In genomic region chr19:55599468-55600335, GRCh38 we compare ENCODE assay signal across 1 cellular context.
TF ChIP-seq lines count a peak whose summit lies in the region.

A gene with protein sequence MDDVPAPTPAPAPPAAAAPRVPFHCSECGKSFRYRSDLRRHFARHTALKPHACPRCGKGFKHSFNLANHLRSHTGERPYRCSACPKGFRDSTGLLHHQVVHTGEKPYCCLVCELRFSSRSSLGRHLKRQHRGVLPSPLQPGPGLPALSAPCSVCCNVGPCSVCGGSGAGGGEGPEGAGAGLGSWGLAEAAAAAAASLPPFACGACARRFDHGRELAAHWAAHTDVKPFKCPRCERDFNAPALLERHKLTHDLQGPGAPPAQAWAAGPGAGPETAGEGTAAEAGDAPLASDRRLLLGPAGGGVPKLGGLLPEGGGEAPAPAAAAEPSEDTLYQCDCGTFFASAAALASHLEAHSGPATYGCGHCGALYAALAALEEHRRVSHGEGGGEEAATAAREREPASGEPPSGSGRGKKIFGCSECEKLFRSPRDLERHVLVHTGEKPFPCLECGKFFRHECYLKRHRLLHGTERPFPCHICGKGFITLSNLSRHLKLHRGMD (minus strand): TSS chr19:55599517. CDS start chr19:55597865, 1,652 bp downstream.
A gene with protein sequence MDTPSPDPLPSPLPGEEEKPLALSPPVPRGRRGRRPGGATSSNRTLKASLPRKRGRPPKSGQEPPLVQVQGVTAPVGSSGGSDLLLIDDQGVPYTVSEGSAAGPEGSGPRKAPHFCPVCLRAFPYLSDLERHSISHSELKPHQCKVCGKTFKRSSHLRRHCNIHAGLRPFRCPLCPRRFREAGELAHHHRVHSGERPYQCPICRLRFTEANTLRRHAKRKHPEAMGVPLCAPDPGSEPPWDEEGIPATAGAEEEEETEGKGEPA (plus strand): TSS chr19:55600288. CDS start chr19:55602113, 1,825 bp downstream.

TF ChIP-seq in HepG2, 621 proteins besides CTCF, POLR2A, EP300 and RAD21 (continued from another document and continues in another):
- TF ChIP-seq ZNF614 (CRISPR knock-in tag; IDR thresholded peaks at IDR 0.05; ENCODE audit: borderline replicate concordance) (no peak; the same call in 1 of the 2 replicates), POGZ (CRISPR knock-in tag; IDR thresholded peaks at IDR 0.05) (peak; percentile 31; the same call in 1 of the 2 replicates), ZNF432 (CRISPR knock-in tag; IDR thresholded peaks at IDR 0.05; ENCODE audit: borderline replicate concordance) (no peak), ZNF441 (CRISPR knock-in tag; IDR thresholded peaks at IDR 0.05; ENCODE audit: borderline replicate concordance) (0 out of 2 replicates have a peak, but pooled peaks have one; percentile 11), ZMYM4 (CRISPR knock-in tag; IDR thresholded peaks at IDR 0.05) (peak; percentile 59; the same call in 1 of the 2 replicates), RCOR2 (CRISPR knock-in tag; IDR thresholded peaks at IDR 0.05) (no peak; the same call in 1 of the 2 replicates), MYPOP (CRISPR knock-in tag; IDR thresholded peaks at IDR 0.05) (peak; percentile 61; the same call in 1 of the 2 replicates), FOXC1 (CRISPR knock-in tag; IDR thresholded peaks at IDR 0.05; ENCODE audit: borderline replicate concordance) (no peak), TOE1 (CRISPR knock-in tag; IDR thresholded peaks at IDR 0.05) (no peak), XBP1 (CRISPR knock-in tag; IDR thresholded peaks at IDR 0.05) (no peak), FOXJ3 (CRISPR knock-in tag; IDR thresholded peaks at IDR 0.05; ENCODE audit: borderline replicate concordance) (0 out of 2 replicates have a peak, but pooled peaks have one; percentile 19), SOX13 (IDR thresholded peaks at IDR 0.05) (0 out of 2 replicates have a peak, but pooled peaks have one; percentile 22), SOX13 (CRISPR knock-in tag; conservative IDR thresholded peaks at IDR 0.05 in 1 of 2, IDR thresholded peaks at IDR 0.05 in 1 of 2) (peak in 1 of 2 experiments; percentile 58; a peak in 2 of 4 replicates), ZNF451 (CRISPR knock-in tag; IDR thresholded peaks at IDR 0.05) (no peak), SSRP1 (CRISPR knock-in tag; IDR thresholded peaks at IDR 0.05) (no peak), NRL (CRISPR knock-in tag; IDR thresholded peaks at IDR 0.05; ENCODE audit: borderline replicate concordance) (peak; percentile 13; the same call in 1 of the 2 replicates), CBFB (CRISPR knock-in tag; IDR thresholded peaks at IDR 0.05) (peak; percentile 69), NBN (conservative IDR thresholded peaks at IDR 0.05) (no peak), SOX6 (IDR thresholded peaks at IDR 0.05) (no peak), SOX6 (CRISPR knock-in tag; IDR thresholded peaks at IDR 0.05) (peak; percentile 70), MTF1 (CRISPR knock-in tag; IDR thresholded peaks at IDR 0.05) (no peak), SP140L (CRISPR knock-in tag; IDR thresholded peaks at IDR 0.05; ENCODE audit: borderline replicate concordance) (no peak), HCFC1 (IDR thresholded peaks at IDR 0.05; ENCODE audit: low read depth, low read length) (peak; percentile 71), SUZ12 (IDR thresholded peaks at IDR 0.05; ENCODE audit: low read depth, low read length) (no peak), FLYWCH1 (CRISPR knock-in tag; IDR thresholded peaks at IDR 0.05) (no peak), MIER2 (CRISPR knock-in tag; IDR thresholded peaks at IDR 0.05) (no peak; the same call in 1 of the 2 replicates), CAMTA2 (CRISPR knock-in tag; IDR thresholded peaks at IDR 0.05; ENCODE audit: borderline replicate concordance) (0 out of 2 replicates have a peak, but pooled peaks have one; percentile 12), DMAP1 (CRISPR knock-in tag; IDR thresholded peaks at IDR 0.05) (peak; percentile 49), ELF1 (CRISPR knock-in tag; IDR thresholded peaks at IDR 0.05) (peak; percentile 84), NFYC (CRISPR knock-in tag; IDR thresholded peaks at IDR 0.05) (peak; percentile 25), ZNF354B (CRISPR knock-in tag; IDR thresholded peaks at IDR 0.05) (no peak), PAXIP1 (CRISPR knock-in tag; conservative IDR thresholded peaks at IDR 0.05) (peak; percentile 67; the same call in 1 of the 2 replicates)
- TF ChIP-seq, protein P1, sequence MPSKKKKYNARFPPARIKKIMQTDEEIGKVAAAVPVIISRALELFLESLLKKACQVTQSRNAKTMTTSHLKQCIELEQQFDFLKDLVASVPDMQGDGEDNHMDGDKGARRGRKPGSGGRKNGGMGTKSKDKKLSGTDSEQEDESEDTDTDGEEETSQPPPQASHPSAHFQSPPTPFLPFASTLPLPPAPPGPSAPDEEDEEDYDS (CRISPR knock-in tag; IDR thresholded peaks at IDR 0.05): no peak
- TF ChIP-seq, protein P2, sequence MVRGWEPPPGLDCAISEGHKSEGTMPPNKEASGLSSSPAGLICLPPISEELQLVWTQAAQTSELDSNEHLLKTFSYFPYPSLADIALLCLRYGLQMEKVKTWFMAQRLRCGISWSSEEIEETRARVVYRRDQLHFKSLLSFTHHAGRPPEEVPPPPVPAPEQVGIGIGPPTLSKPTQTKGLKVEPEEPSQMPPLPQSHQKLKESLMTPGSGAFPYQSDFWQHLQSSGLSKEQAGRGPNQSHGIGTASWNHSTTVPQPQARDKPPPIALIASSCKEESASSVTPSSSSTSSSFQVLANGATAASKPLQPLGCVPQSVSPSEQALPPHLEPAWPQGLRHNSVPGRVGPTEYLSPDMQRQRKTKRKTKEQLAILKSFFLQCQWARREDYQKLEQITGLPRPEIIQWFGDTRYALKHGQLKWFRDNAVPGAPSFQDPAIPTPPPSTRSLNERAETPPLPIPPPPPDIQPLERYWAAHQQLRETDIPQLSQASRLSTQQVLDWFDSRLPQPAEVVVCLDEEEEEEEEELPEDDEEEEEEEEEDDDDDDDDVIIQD (CRISPR knock-in tag; IDR thresholded peaks at IDR 0.05; ENCODE audit: low read depth): no peak
- TF ChIP-seq, protein P3, sequence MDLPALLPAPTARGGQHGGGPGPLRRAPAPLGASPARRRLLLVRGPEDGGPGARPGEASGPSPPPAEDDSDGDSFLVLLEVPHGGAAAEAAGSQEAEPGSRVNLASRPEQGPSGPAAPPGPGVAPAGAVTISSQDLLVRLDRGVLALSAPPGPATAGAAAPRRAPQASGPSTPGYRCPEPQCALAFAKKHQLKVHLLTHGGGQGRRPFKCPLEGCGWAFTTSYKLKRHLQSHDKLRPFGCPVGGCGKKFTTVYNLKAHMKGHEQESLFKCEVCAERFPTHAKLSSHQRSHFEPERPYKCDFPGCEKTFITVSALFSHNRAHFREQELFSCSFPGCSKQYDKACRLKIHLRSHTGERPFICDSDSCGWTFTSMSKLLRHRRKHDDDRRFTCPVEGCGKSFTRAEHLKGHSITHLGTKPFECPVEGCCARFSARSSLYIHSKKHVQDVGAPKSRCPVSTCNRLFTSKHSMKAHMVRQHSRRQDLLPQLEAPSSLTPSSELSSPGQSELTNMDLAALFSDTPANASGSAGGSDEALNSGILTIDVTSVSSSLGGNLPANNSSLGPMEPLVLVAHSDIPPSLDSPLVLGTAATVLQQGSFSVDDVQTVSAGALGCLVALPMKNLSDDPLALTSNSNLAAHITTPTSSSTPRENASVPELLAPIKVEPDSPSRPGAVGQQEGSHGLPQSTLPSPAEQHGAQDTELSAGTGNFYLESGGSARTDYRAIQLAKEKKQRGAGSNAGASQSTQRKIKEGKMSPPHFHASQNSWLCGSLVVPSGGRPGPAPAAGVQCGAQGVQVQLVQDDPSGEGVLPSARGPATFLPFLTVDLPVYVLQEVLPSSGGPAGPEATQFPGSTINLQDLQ (CRISPR knock-in tag; IDR thresholded peaks at IDR 0.05): no peak
- TF ChIP-seq, protein P4, sequence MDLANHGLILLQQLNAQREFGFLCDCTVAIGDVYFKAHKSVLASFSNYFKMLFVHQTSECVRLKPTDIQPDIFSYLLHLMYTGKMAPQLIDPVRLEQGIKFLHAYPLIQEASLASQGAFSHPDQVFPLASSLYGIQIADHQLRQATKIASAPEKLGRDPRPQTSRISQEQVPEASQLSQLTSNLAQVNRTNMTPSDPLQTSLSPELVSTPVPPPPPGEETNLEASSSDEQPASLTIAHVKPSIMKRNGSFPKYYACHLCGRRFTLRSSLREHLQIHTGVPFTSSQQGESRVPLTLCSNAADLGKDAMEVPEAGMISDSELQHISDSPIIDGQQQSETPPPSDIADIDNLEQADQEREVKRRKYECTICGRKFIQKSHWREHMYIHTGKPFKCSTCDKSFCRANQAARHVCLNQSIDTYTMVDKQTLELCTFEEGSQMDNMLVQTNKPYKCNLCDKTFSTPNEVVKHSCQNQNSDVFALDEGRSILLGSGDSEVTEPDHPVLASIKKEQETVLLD (CRISPR knock-in tag; IDR thresholded peaks at IDR 0.05; ENCODE audit: low read depth): peak; percentile 91
- TF ChIP-seq, protein P5, sequence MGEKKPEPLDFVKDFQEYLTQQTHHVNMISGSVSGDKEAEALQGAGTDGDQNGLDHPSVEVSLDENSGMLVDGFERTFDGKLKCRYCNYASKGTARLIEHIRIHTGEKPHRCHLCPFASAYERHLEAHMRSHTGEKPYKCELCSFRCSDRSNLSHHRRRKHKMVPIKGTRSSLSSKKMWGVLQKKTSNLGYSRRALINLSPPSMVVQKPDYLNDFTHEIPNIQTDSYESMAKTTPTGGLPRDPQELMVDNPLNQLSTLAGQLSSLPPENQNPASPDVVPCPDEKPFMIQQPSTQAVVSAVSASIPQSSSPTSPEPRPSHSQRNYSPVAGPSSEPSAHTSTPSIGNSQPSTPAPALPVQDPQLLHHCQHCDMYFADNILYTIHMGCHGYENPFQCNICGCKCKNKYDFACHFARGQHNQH (CRISPR knock-in tag; IDR thresholded peaks at IDR 0.05): no peak; the same call in none of the 2 replicates
- TF ChIP-seq, protein P6, sequence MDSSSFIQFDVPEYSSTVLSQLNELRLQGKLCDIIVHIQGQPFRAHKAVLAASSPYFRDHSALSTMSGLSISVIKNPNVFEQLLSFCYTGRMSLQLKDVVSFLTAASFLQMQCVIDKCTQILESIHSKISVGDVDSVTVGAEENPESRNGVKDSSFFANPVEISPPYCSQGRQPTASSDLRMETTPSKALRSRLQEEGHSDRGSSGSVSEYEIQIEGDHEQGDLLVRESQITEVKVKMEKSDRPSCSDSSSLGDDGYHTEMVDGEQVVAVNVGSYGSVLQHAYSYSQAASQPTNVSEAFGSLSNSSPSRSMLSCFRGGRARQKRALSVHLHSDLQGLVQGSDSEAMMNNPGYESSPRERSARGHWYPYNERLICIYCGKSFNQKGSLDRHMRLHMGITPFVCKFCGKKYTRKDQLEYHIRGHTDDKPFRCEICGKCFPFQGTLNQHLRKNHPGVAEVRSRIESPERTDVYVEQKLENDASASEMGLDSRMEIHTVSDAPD (CRISPR knock-in tag; IDR thresholded peaks at IDR 0.05): no peak
- TF ChIP-seq, protein P7, sequence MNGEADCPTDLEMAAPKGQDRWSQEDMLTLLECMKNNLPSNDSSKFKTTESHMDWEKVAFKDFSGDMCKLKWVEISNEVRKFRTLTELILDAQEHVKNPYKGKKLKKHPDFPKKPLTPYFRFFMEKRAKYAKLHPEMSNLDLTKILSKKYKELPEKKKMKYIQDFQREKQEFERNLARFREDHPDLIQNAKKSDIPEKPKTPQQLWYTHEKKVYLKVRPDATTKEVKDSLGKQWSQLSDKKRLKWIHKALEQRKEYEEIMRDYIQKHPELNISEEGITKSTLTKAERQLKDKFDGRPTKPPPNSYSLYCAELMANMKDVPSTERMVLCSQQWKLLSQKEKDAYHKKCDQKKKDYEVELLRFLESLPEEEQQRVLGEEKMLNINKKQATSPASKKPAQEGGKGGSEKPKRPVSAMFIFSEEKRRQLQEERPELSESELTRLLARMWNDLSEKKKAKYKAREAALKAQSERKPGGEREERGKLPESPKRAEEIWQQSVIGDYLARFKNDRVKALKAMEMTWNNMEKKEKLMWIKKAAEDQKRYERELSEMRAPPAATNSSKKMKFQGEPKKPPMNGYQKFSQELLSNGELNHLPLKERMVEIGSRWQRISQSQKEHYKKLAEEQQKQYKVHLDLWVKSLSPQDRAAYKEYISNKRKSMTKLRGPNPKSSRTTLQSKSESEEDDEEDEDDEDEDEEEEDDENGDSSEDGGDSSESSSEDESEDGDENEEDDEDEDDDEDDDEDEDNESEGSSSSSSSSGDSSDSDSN (CRISPR knock-in tag; IDR thresholded peaks at IDR 0.05): peak; percentile 39
- TF ChIP-seq, protein P8, sequence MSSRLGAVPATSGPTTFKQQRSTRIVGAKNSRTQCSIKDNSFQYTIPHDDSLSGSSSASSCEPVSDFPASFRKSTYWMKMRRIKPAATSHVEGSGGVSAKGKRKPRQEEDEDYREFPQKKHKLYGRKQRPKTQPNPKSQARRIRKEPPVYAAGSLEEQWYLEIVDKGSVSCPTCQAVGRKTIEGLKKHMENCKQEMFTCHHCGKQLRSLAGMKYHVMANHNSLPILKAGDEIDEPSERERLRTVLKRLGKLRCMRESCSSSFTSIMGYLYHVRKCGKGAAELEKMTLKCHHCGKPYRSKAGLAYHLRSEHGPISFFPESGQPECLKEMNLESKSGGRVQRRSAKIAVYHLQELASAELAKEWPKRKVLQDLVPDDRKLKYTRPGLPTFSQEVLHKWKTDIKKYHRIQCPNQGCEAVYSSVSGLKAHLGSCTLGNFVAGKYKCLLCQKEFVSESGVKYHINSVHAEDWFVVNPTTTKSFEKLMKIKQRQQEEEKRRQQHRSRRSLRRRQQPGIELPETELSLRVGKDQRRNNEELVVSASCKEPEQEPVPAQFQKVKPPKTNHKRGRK (CRISPR knock-in tag; IDR thresholded peaks at IDR 0.05): no peak
